Comparison of ENCODE assay signal across 8 cellular contexts in genomic region chr2:84971799-84972790, GRCh38. TPM values are rescaled to one million over a fixed set of nuclear protein-coding genes. Genes with fewer than 3 reads are reported as not detected.
A peak's percentile ranks its signal among the peaks of the same experiment; 100 is the strongest.
DNase-seq lines count a peak whose midpoint lies in the region; ATAC-seq lines count a peak whose summit lies in the region.

No MANE protein-coding gene starts in this region.

- peak overlapping the region; percentile 94 to 100 (median 99) for H3K9ac ChIP-seq in BLaER1 treated with 17β-estradiol and CSF1 and Interleukin-3, amounts not matched to agents 10 nM and 100 nM
- H3K9ac ChIP-seq in skeletal muscle satellite cell (ENCODE audit: low read depth, low read length): peak overlapping the region; percentile 88

- H4K20me1 ChIP-seq in BLaER1 treated with 17β-estradiol and CSF1 and Interleukin-3, amounts not matched to agents 10 nM and 100 nM: peaks cover 50 to 75% (median 56%) of the 10 kb centered on the region in 11 experiments

- peak overlapping the region; percentile 73 to 99 (median 86) for H3K4me3 ChIP-seq in BLaER1 treated with 17β-estradiol and CSF1 and Interleukin-3, amounts not matched to agents 10 nM and 100 nM
- peak overlapping the region; percentile 97 for H3K4me3 ChIP-seq in iPS DF 6.9 (ENCODE audit: low read length)
- peak overlapping the region; percentile 73 for H3K4me3 ChIP-seq in skeletal muscle satellite cell (ENCODE audit: low read length)

- WGBS in iPS DF 6.9 (ENCODE audit: insufficient coverage, insufficient read length): no CpG with 5 or more reads among the region's 67 CpGs

- no peaks in the 10 kb centered on the region for H3K27me3 ChIP-seq in BLaER1 treated with 17β-estradiol and CSF1 and Interleukin-3, amounts not matched to agents 10 nM and 100 nM
- no peaks in the 10 kb centered on the region for H3K27me3 ChIP-seq in iPS DF 6.9 (ENCODE audit: control insufficient read depth, insufficient read depth, low read length)
- H3K27me3 ChIP-seq in skeletal muscle satellite cell (ENCODE audit: control insufficient read depth, insufficient read depth, low read length): no peaks in the 10 kb centered on the region

- ATAC-seq in GM19328 (IDR thresholded peaks at IDR 0.05; ENCODE audit: unreplicated experiment) (peak; percentile 22), HG03469 (IDR thresholded peaks at IDR 0.05; ENCODE audit: unreplicated experiment) (peak; percentile 17)

- peak overlapping the region; percentile 76 to 94 (median 85) for H3K4me2 ChIP-seq in BLaER1 treated with 17β-estradiol and CSF1 and Interleukin-3, amounts not matched to agents 10 nM and 100 nM
- H3K4me2 ChIP-seq in skeletal muscle satellite cell (ENCODE audit: low read length): peak overlapping the region; percentile 77

- H3K36me3 ChIP-seq in BLaER1 treated with 17β-estradiol and CSF1 and Interleukin-3, amounts not matched to agents 10 nM and 100 nM: peaks cover 3 to 39% (median 16%) of the 10 kb centered on the region in 11 experiments; a peak in 19 of 22 replicates
- H3K36me3 ChIP-seq in iPS DF 6.9 (ENCODE audit: control insufficient read depth, insufficient read depth, low read length): no peaks in the 10 kb centered on the region; the same call in 1 of the 2 replicates
- H3K36me3 ChIP-seq in skeletal muscle satellite cell (ENCODE audit: insufficient read depth, low read length): no peaks in the 10 kb centered on the region

- peak overlapping the region; percentile 90 to 99 (median 98) for H3K27ac ChIP-seq in BLaER1 treated with 17β-estradiol and CSF1 and Interleukin-3, amounts not matched to agents 10 nM and 100 nM
- H3K27ac ChIP-seq in angular gyrus (ENCODE audit: low read depth, low read length): peak overlapping the region; percentile 19
- H3K27ac ChIP-seq in iPS DF 6.9 (ENCODE audit: low read length): no peak overlapping the region

- no peaks in the 10 kb centered on the region for H3K9me3 ChIP-seq in BLaER1 treated with 17β-estradiol and CSF1 and Interleukin-3, amounts not matched to agents 10 nM and 100 nM (replicated peaks in 1 of 11)
- no peaks in the 10 kb centered on the region for H3K9me3 ChIP-seq in iPS DF 6.9 (ENCODE audit: control insufficient read depth, insufficient read depth, low read length)
- no peaks in the 10 kb centered on the region for H3K9me3 ChIP-seq in skeletal muscle satellite cell (replicated peaks; ENCODE audit: low read length)

- peaks cover 46 to 61% (median 55%) of the 10 kb centered on the region in 10 experiments for H3K4me1 ChIP-seq in BLaER1 treated with 17β-estradiol and CSF1 and Interleukin-3, amounts not matched to agents 10 nM and 100 nM
- H3K4me1 ChIP-seq in iPS DF 6.9 (ENCODE audit: control insufficient read depth, insufficient read depth, low read length) (no peaks in the 10 kb centered on the region; the same call in 1 of the 2 replicates), skeletal muscle satellite cell (ENCODE audit: control insufficient read depth, insufficient read depth, low read length) (peaks cover 15% of the 10 kb centered on the region)

- DNase-seq in T-helper 1 cell: peak; percentile 42 to 63 (median 62)
- no peak for DNase-seq in iPS DF 6.9 (ENCODE audit: low read depth, low spot score)
- no peak for DNase-seq in pons (ENCODE audit: low spot score)

RNA-seq across cellular contexts. Expression of gene KCMF1, which starts 1.1 kb away (rescaled TPM):
- 46.3 and 52.2 TPM in 2 replicates for total RNA-seq in skeletal muscle satellite cell (2012; rRNA removed)

Comparison
In these comparisons a context has a peak if more than half of its experiments do, and no peak if none do; other contexts are left out.
1. DNase-seq: peak in T-helper 1 cell (5 of 5); none in iPS DF 6.9 (single experiment) and pons (single experiment).
2. Peak in every context shown above with its lines, with median percentiles within 50 percentile points of each other: H3K4me3 ChIP-seq.